In genomic region chr12:26112703-26113147, GRCh38 we compare ENCODE assay signal across 11 cellular contexts. TPM values are rescaled to one million over a fixed set of nuclear protein-coding genes. Genes with fewer than 3 reads are reported as not detected.
DNase-seq lines count a peak whose midpoint lies in the region; ATAC-seq and TF ChIP-seq lines count a peak whose summit lies in the region.
"Had no signal": no experiment of that assay in that cellular context is flagged by ENCODE, and none has a peak within 500 bp of the region (broad histone marks: within the 10 kb centered on the region; RNA-seq: fewer than 3 reads in every experiment).

No MANE protein-coding gene starts in this region.

- no peaks in the 10 kb centered on the region for H3K9me3 Mint-ChIP-seq in activated CD4-positive, alpha-beta memory T cell treated with anti-CD3 and anti-CD28 coated beads for 36 hours
- H3K9me3 Mint-ChIP-seq in activated CD4-positive, alpha-beta memory T cell treated with anti-CD3 and anti-CD28 coated beads, Interleukin-2, amount 10 ng/mL, durations not matched to agents 7 days and 5 days: no peaks in the 10 kb centered on the region

- no peaks in the 10 kb centered on the region for H3K9me3 ChIP-seq in HAP-1

- POLR2A ChIA-PET in activated CD4-positive, alpha-beta memory T cell treated with anti-CD3 and anti-CD28 coated beads for 36 hours (lab: Charles Lee): no interaction called here
- POLR2A ChIA-PET in activated CD4-positive, alpha-beta memory T cell treated with anti-CD3 and anti-CD28 coated beads, Interleukin-2, amount 10 ng/mL, durations not matched to agents 7 days and 5 days (lab: Charles Lee): no interaction called here

- no peaks in the 10 kb centered on the region for H3K27me3 ChIP-seq in foreskin keratinocyte
- no peaks in the 10 kb centered on the region for H3K27me3 ChIP-seq in HAP-1 (ENCODE audit: low read depth)

- ATAC-seq in foreskin keratinocyte: peak; percentile 9
- ATAC-seq in GM21360 (IDR thresholded peaks at IDR 0.05; ENCODE audit: unreplicated experiment): no peak
- no peak for ATAC-seq in GM18511 (IDR thresholded peaks at IDR 0.05; ENCODE audit: unreplicated experiment)
- ATAC-seq: K562 had no signal

- peaks cover 9% of the 10 kb centered on the region for H3K4me1 Mint-ChIP-seq in activated CD4-positive, alpha-beta memory T cell treated with anti-CD3 and anti-CD28 coated beads for 36 hours (ENCODE audit: low read depth)
- H3K4me1 Mint-ChIP-seq in activated CD4-positive, alpha-beta memory T cell treated with anti-CD3 and anti-CD28 coated beads, Interleukin-2, amount 10 ng/mL, durations not matched to agents 7 days and 5 days: peaks cover 10% of the 10 kb centered on the region

- H3K36me3 ChIP-seq in HAP-1 (replicated peaks): no peaks in the 10 kb centered on the region

- in situ Hi-C loops in HAP-1 (cut with MboI; ENCODE audit: low sequenced_read_pairs): loop anchor here (25.0 kb wide), 1 partner anchor 525 kb away; no protein-coding TSS in a partner anchor

- H3K4me1 ChIP-seq in foreskin keratinocyte (peaks cover 2% of the 10 kb centered on the region), HAP-1 (peaks cover 14% of the 10 kb centered on the region)

- DNase-seq in activated CD4-positive, alpha-beta memory T cell treated with anti-CD3 and anti-CD28 coated beads for 36 hours: no peak
- no peak for DNase-seq in activated CD4-positive, alpha-beta memory T cell treated with anti-CD3 and anti-CD28 coated beads, Interleukin-2, amount 10 ng/mL, durations not matched to agents 7 days and 5 days
- DNase-seq in NCI-H526 (lab: John Stamatoyannopoulos, UW) (peak; percentile 90 to 97), foreskin keratinocyte (peak in 1 of 2 donors; percentile 76), substantia nigra (lab: John Stamatoyannopoulos, UW) (no peak), HAP-1 (ENCODE audit: low spot score in 2 of 2) (no peak)
- DNase-seq: activated CD8-positive, alpha-beta memory T cell treated with anti-CD3 and anti-CD28 coated beads, Interleukin-2, amount 50 U/mL, for 4 hours; effector CD4-positive, alpha-beta T cell had no signal

- H3K36me3 Mint-ChIP-seq in activated CD4-positive, alpha-beta memory T cell treated with anti-CD3 and anti-CD28 coated beads for 36 hours: no peaks in the 10 kb centered on the region
- no peaks in the 10 kb centered on the region for H3K36me3 Mint-ChIP-seq in activated CD4-positive, alpha-beta memory T cell treated with anti-CD3 and anti-CD28 coated beads, Interleukin-2, amount 10 ng/mL, durations not matched to agents 7 days and 5 days (ENCODE audit: low read depth)

- no peak for TF ChIP-seq CTCF in foreskin keratinocyte (conservative IDR thresholded peaks at IDR 0.05)

- H3K4me3 ChIP-seq in HAP-1: no peak overlapping the region
- H3K4me3 ChIP-seq: K562 had no signal

- no peak overlapping the region for H3K27ac ChIP-seq in foreskin keratinocyte
- peak overlapping the region; percentile 98 for H3K27ac ChIP-seq in substantia nigra (ENCODE audit: low read depth, low read length, poor library complexity, severe bottlenecking)

- CTCF ChIA-PET in activated CD4-positive, alpha-beta memory T cell treated with anti-CD3 and anti-CD28 coated beads for 36 hours (lab: Charles Lee): no interaction called here
- CTCF ChIA-PET in activated CD4-positive, alpha-beta memory T cell treated with anti-CD3 and anti-CD28 coated beads, Interleukin-2, amount 10 ng/mL, durations not matched to agents 7 days and 5 days (lab: Charles Lee): no interaction called here

- H3K27me3 Mint-ChIP-seq in activated CD4-positive, alpha-beta memory T cell treated with anti-CD3 and anti-CD28 coated beads for 36 hours: peaks cover 36% of the 10 kb centered on the region
- H3K27me3 Mint-ChIP-seq in activated CD4-positive, alpha-beta memory T cell treated with anti-CD3 and anti-CD28 coated beads, Interleukin-2, amount 10 ng/mL, durations not matched to agents 7 days and 5 days: peaks cover 68% of the 10 kb centered on the region

- peak overlapping the region; percentile 8 for H3K4me3 Mint-ChIP-seq in activated CD4-positive, alpha-beta memory T cell treated with anti-CD3 and anti-CD28 coated beads for 36 hours
- no peak overlapping the region for H3K4me3 Mint-ChIP-seq in activated CD4-positive, alpha-beta memory T cell treated with anti-CD3 and anti-CD28 coated beads, Interleukin-2, amount 10 ng/mL, durations not matched to agents 7 days and 5 days

- intact Hi-C loops in activated CD4-positive, alpha-beta memory T cell treated with anti-CD3 and anti-CD28 coated beads for 36 hours (cut with micrococcal nuclease): no loop called here

- no peak overlapping the region for H3K27ac Mint-ChIP-seq in activated CD4-positive, alpha-beta memory T cell treated with anti-CD3 and anti-CD28 coated beads for 36 hours
- no peak overlapping the region for H3K27ac Mint-ChIP-seq in activated CD4-positive, alpha-beta memory T cell treated with anti-CD3 and anti-CD28 coated beads, Interleukin-2, amount 10 ng/mL, durations not matched to agents 7 days and 5 days

RNA-seq across cellular contexts. Expression of gene BHLHE41, which starts 12.1 kb away (rescaled TPM):
- total RNA-seq in activated CD4-positive, alpha-beta memory T cell treated with anti-CD3 and anti-CD28 coated beads for 36 hours: not detected
- not detected for total RNA-seq in activated CD4-positive, alpha-beta memory T cell treated with anti-CD3 and anti-CD28 coated beads, Interleukin-2, amount 10 ng/mL, durations not matched to agents 7 days and 5 days
- total RNA-seq in foreskin keratinocyte: 0.03 and 0.14 TPM in 2 replicates
- polyA plus RNA-seq in foreskin keratinocyte: 0.07 and 0.11 TPM in 2 replicates
- total RNA-seq: K562 had no signal
- polyA plus RNA-seq: K562 had no signal

Comparison
In these comparisons a context has a peak if more than half of its experiments do, and no peak if none do; other contexts are left out.
1. DNase-seq: peak in NCI-H526 (2 of 2); none in activated CD4-positive, alpha-beta memory T cell treated with anti-CD3 and anti-CD28 coated beads for 36 hours (single experiment), activated CD4-positive, alpha-beta memory T cell treated with anti-CD3 and anti-CD28 coated beads, Interleukin-2, amount 10 ng/mL, durations not matched to agents 7 days and 5 days (single experiment), substantia nigra (0 of 49) and HAP-1 (0 of 2).